In the genomic region with DNA sequence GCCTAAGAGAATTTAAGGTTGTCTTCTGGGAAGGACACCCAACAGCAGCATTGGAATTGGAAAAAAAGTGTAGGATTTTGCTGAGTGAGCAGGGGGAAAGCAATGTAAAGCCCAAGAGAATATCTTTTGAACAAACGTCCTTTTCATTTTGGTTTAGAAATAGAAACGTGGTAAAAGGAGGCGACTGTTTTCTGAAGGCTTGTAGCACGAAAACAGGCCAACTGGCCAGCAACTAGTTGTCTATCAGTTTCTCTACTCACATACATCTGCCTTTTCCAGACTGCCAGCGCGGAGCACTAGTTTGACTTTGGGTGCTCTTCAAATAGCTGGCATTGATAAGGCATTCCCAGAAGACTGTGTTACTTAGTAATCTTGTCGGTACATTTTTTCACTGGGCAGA, we compare ENCODE assay signal across 8 cellular contexts. TPM values are rescaled to one million over a fixed set of nuclear protein-coding genes. Genes with fewer than 3 reads are reported as not detected.
DNase-seq lines count a peak whose midpoint lies in the region; FAIRE-seq and TF ChIP-seq lines count a peak whose summit lies in the region.

No MANE protein-coding gene starts in this region.

- intact Hi-C loops in activated naive CD4-positive, alpha-beta T cell treated with anti-CD3 and anti-CD28 coated beads for 36 hours (cut with micrococcal nuclease) = loop anchor here (1.0 to 10.0 kb wide), 8 partner anchors 23 to 1923 kb away; a partner anchor contains a TSS

- H3K27me3 Mint-ChIP-seq in activated naive CD4-positive, alpha-beta T cell treated with anti-CD3 and anti-CD28 coated beads for 36 hours (ENCODE audit: low read depth) = no peaks in the 10 kb centered on the region
- H3K27me3 Mint-ChIP-seq in type B pancreatic cell = peaks cover 44% of the 10 kb centered on the region

- no peaks in the 10 kb centered on the region for H3K9me3 ChIP-seq in mesodermal cell (ENCODE audit: control insufficient read depth, low read length)

- peak overlapping the region; percentile 64 for H3K4me3 ChIP-seq in mesodermal cell (ENCODE audit: extremely low read depth, insufficient read depth, low read length, poor library complexity, severe bottlenecking)

- no peak for FAIRE-seq in RCC 7860 (lab: Jason Lieb, UNC)

- peak overlapping the region; percentile 34 for H3K27ac Mint-ChIP-seq in activated naive CD4-positive, alpha-beta T cell treated with anti-CD3 and anti-CD28 coated beads for 36 hours
- peak overlapping the region; percentile 70 for H3K27ac Mint-ChIP-seq in type B pancreatic cell

- no peaks in the 10 kb centered on the region for H3K9me3 Mint-ChIP-seq in activated naive CD4-positive, alpha-beta T cell treated with anti-CD3 and anti-CD28 coated beads for 36 hours
- H3K9me3 Mint-ChIP-seq in type B pancreatic cell = no peaks in the 10 kb centered on the region

- peaks cover 3% of the 10 kb centered on the region for H3K36me3 Mint-ChIP-seq in activated naive CD4-positive, alpha-beta T cell treated with anti-CD3 and anti-CD28 coated beads for 36 hours (ENCODE audit: low read depth)
- H3K36me3 Mint-ChIP-seq in type B pancreatic cell = no peaks in the 10 kb centered on the region

- H3K4me1 ChIP-seq in mesodermal cell (ENCODE audit: control insufficient read depth, insufficient read depth, low read length, poor library complexity, severe bottlenecking) = peaks cover 6% of the 10 kb centered on the region

- WGBS in mesodermal cell (ENCODE audit: insufficient coverage in 2 of 2), 2 experiments = 59 to 91% methylated on average over 4 to 6 of the region's 7 CpGs

- CTCF ChIA-PET in activated naive CD4-positive, alpha-beta T cell treated with anti-CD3 and anti-CD28 coated beads for 36 hours (lab: Charles Lee) = interaction anchor here (0.8 to 9.4 kb wide), 11 partner anchors 15 to 171 kb away, joined by 3 to 112 read pairs (median 5); no protein-coding TSS in a partner anchor

- H3K27ac ChIP-seq in caudate nucleus (ENCODE audit: low read depth, low read length) (peak overlapping the region; percentile 96), mesodermal cell (ENCODE audit: low read depth, low read length, severe bottlenecking) (no peak overlapping the region)

- H3K4me1 Mint-ChIP-seq in activated naive CD4-positive, alpha-beta T cell treated with anti-CD3 and anti-CD28 coated beads for 36 hours (ENCODE audit: low read depth) = peaks cover 66% of the 10 kb centered on the region
- peaks cover 17% of the 10 kb centered on the region for H3K4me1 Mint-ChIP-seq in type B pancreatic cell (ENCODE audit: unreplicated experiment)

- H3K36me3 ChIP-seq in mesodermal cell (ENCODE audit: control insufficient read depth, insufficient read depth, low read length) = no peaks in the 10 kb centered on the region

- no peak for DNase-seq in activated naive CD4-positive, alpha-beta T cell treated with anti-CD3 and anti-CD28 coated beads for 36 hours
- DNase-seq in activated naive CD4-positive, alpha-beta T cell (lab: John Stamatoyannopoulos, UW) = no peak
- DNase-seq in caudate nucleus (lab: John Stamatoyannopoulos, UW) (peak in 4 of 61 donors; percentile 37 to 57 (median 39)), type B pancreatic cell (ENCODE audit: extremely low spot score, unreplicated experiment) (no peak), GM19240 (ENCODE audit: insufficient read length, low spot score) (no peak), RCC 7860 (ENCODE audit: low spot score) (no peak), HuH-7.5 (ENCODE audit: low spot score) (no peak)

- no peak for TF ChIP-seq CTCF in type B pancreatic cell (conservative IDR thresholded peaks at IDR 0.05)

- peak overlapping the region; percentile 91 for H3K4me3 Mint-ChIP-seq in activated naive CD4-positive, alpha-beta T cell treated with anti-CD3 and anti-CD28 coated beads for 36 hours
- H3K4me3 Mint-ChIP-seq in type B pancreatic cell = peak overlapping the region; percentile 95

RNA-seq across cellular contexts. Expression of a gene that starts 1.2 kb away (rescaled TPM):
- 10 to 100 TPM; 13.6 TPM for total RNA-seq in activated naive CD4-positive, alpha-beta T cell treated with anti-CD3 and anti-CD28 coated beads for 36 hours
- polyA plus RNA-seq in mesodermal cell (2013, experiment 1 of 2) = 14.7 TPM
- 13.3 TPM for polyA plus RNA-seq in mesodermal cell (2013, experiment 2 of 2)
- 1.00 and 5.2 TPM in 2 replicates for total RNA-seq in type B pancreatic cell (ENCODE audit: low replicate concordance)
